In genomic region chr3:39154323-39155021, GRCh38 we compare ENCODE assay signal across 8 cellular contexts. TPM values are rescaled to one million over a fixed set of nuclear protein-coding genes. Genes with fewer than 3 reads are reported as not detected.
DNase-seq lines count a peak whose midpoint lies in the region; ATAC-seq and TF ChIP-seq lines count a peak whose summit lies in the region.

No MANE protein-coding gene starts in this region.

- H3K27me3 ChIP-seq in gastroesophageal sphincter (no peaks in the 10 kb centered on the region), trophoblast cell (ENCODE audit: insufficient read depth, low read length) (no peaks in the 10 kb centered on the region)

- peak overlapping the region; percentile 32 for H2AFZ ChIP-seq in trophoblast cell (ENCODE audit: insufficient read depth, low read length, poor library complexity)

- H3K4me3 ChIP-seq in gastroesophageal sphincter (peak overlapping the region in 1 of 2 donors; percentile 99), trophoblast cell (ENCODE audit: low read depth, low read length) (peak overlapping the region; percentile 80)

- no peak for TF ChIP-seq POLR2A in gastroesophageal sphincter (IDR thresholded peaks at IDR 0.05)

- no peak for TF ChIP-seq CTCF in gastroesophageal sphincter (IDR thresholded peaks at IDR 0.05)

- H3K18ac ChIP-seq in trophoblast cell (ENCODE audit: low read length), result peak overlapping the region; percentile 86

- H2AK5ac ChIP-seq in trophoblast cell (ENCODE audit: low read length), result peak overlapping the region; percentile 74

- H3K36me3 ChIP-seq in gastroesophageal sphincter, result no peaks in the 10 kb centered on the region
- H3K36me3 ChIP-seq in trophoblast cell (ENCODE audit: control insufficient read depth in 1 of 2, insufficient read depth in 2 of 2, low read length in 2 of 2), result no peaks in the 10 kb centered on the region

- H3K4me1 ChIP-seq in gastroesophageal sphincter (peaks cover 1 to 41% (median 20%) of the 10 kb centered on the region in 3 donors), trophoblast cell (ENCODE audit: control insufficient read depth in 1 of 2, insufficient read depth in 2 of 2, low read length in 2 of 2) (peaks cover 21 to 24% of the 10 kb centered on the region in 2 experiments)

- peak overlapping the region; percentile 34 for H2BK12ac ChIP-seq in trophoblast cell (ENCODE audit: low read length)

- peak overlapping the region; percentile 78 for H3K9ac ChIP-seq in trophoblast cell (ENCODE audit: low read length)

- H3K27ac ChIP-seq in gastroesophageal sphincter, result peak overlapping the region; percentile 98 to 100 (median 100)
- peak overlapping the region; percentile 97 for H3K27ac ChIP-seq in trophoblast cell (ENCODE audit: low read depth, low read length)

- WGBS in gastroesophageal sphincter (ENCODE audit: low coverage in 1 of 2), 2 donors, result 48 to 58% methylated on average over 15 to 16 of the region's 18 CpGs
- WGBS in trophoblast cell (ENCODE audit: extremely low coverage, insufficient coverage, insufficient read length), result no CpG with 5 or more reads among the region's 18 CpGs

- H4K8ac ChIP-seq in trophoblast cell (ENCODE audit: low read depth, low read length), result peak overlapping the region; percentile 72

- H3K14ac ChIP-seq in trophoblast cell (ENCODE audit: low read length), result peak overlapping the region; percentile 85

- H3K23ac ChIP-seq in trophoblast cell (ENCODE audit: low read length), result no peak overlapping the region

- H3K79me1 ChIP-seq in trophoblast cell (ENCODE audit: low read length), result peaks cover 52% of the 10 kb centered on the region

- H4K91ac ChIP-seq in trophoblast cell (ENCODE audit: low read depth, low read length), result peak overlapping the region; percentile 93

- TF ChIP-seq EP300 in gastroesophageal sphincter (IDR thresholded peaks at IDR 0.05), result no peak

- peak overlapping the region; percentile 79 for H4K12ac ChIP-seq in trophoblast cell (ENCODE audit: low read depth, low read length)

- peak overlapping the region; percentile 94 for H2BK120ac ChIP-seq in trophoblast cell (ENCODE audit: insufficient read depth, low read length, poor library complexity)

- H3K4me2 ChIP-seq in trophoblast cell (ENCODE audit: low read length), result peak overlapping the region; percentile 58

- peak; percentile 96 for DNase-seq in ELF-1 (ENCODE audit: low read depth, low spot score)
- DNase-seq in SK-N-DZ (ENCODE audit: low spot score), result peak; percentile 28
- peak; percentile 90 to 91 for DNase-seq in trophoblast cell
- no peak for DNase-seq in UCSD-AML1 (lab: John Stamatoyannopoulos, UW; ENCODE audit: unreplicated experiment)

- ATAC-seq in gastroesophageal sphincter, result no peak
- no peak for ATAC-seq in HG03521 (IDR thresholded peaks at IDR 0.05; ENCODE audit: unreplicated experiment)
- no peak for ATAC-seq in HG02870 (IDR thresholded peaks at IDR 0.05; ENCODE audit: unreplicated experiment)
- no peak for ATAC-seq in GM19324 (IDR thresholded peaks at IDR 0.05; ENCODE audit: low FRiP score, unreplicated experiment)

- H3K4ac ChIP-seq in trophoblast cell (ENCODE audit: low read depth, low read length), result peak overlapping the region; percentile 80

- no peaks in the 10 kb centered on the region for H3K9me3 ChIP-seq in gastroesophageal sphincter
- H3K9me3 ChIP-seq in trophoblast cell (ENCODE audit: insufficient read depth, low read depth, low read length), result no peaks in the 10 kb centered on the region

- H3K79me2 ChIP-seq in trophoblast cell (ENCODE audit: control insufficient read depth, insufficient read depth, low read length, poor library complexity), result peaks cover 36% of the 10 kb centered on the region

- H2BK5ac ChIP-seq in trophoblast cell (ENCODE audit: low read depth, low read length, poor library complexity), result peak overlapping the region; percentile 91

RNA-seq across cellular contexts. Expression of gene CSRNP1, which starts 1.1 kb away (rescaled TPM):
- 1.2 and 1.5 TPM in 2 replicates for polyA plus RNA-seq in SK-N-DZ (2014; cell fraction: cytosol; rRNA removed)
- 0.33 and 2.7 TPM in 2 replicates for polyA plus RNA-seq in SK-N-DZ (2014; cell fraction: nucleus; rRNA removed)
- total RNA-seq in gastroesophageal sphincter, result 10 to 100 TPM; 30.4 to 59.0 (median 40.8) TPM
- polyA plus RNA-seq in trophoblast cell (2013), result 35.6 and 35.8 TPM in 2 replicates

RNA-seq across cellular contexts. Expression of gene XIRP1, which starts 37.9 kb away (rescaled TPM):
- polyA plus RNA-seq in SK-N-DZ (2014; cell fraction: cytosol; rRNA removed), result not detected in 2 replicates
- not detected in 2 replicates for polyA plus RNA-seq in SK-N-DZ (2014; cell fraction: nucleus; rRNA removed)
- under 1 TPM in 1 of 4 donors, not detected in 3; 0.40 TPM for total RNA-seq in gastroesophageal sphincter
- polyA plus RNA-seq in trophoblast cell (2013), result 0.05 and 0.07 TPM in 2 replicates

RNA-seq across cellular contexts. Expression of gene TTC21A, which starts 47.0 kb away (rescaled TPM):
- polyA plus RNA-seq in SK-N-DZ (2014; cell fraction: cytosol; rRNA removed), result 0.39 and 1.3 TPM in 2 replicates
- polyA plus RNA-seq in SK-N-DZ (2014; cell fraction: nucleus; rRNA removed), result 6.7 and 14.7 TPM in 2 replicates
- total RNA-seq in gastroesophageal sphincter, result 1 to 10 TPM in 3 of 4 donors, under 1 TPM in 1; 0.54 to 8.5 (median 5.0) TPM
- 1.8 and 2.1 TPM in 2 replicates for polyA plus RNA-seq in trophoblast cell (2013)

RNA-seq across cellular contexts. Expression of gene GORASP1, which starts 47.0 kb away (rescaled TPM):
- polyA plus RNA-seq in SK-N-DZ (2014; cell fraction: cytosol; rRNA removed), result 21.9 and 25.3 TPM in 2 replicates
- 86.3 and 110 TPM in 2 replicates for polyA plus RNA-seq in SK-N-DZ (2014; cell fraction: nucleus; rRNA removed)
- total RNA-seq in gastroesophageal sphincter, result 10 to 100 TPM; 48.5 to 82.5 (median 76.8) TPM
- polyA plus RNA-seq in trophoblast cell (2013), result 19.6 and 19.9 TPM in 2 replicates
